In the genomic region with DNA sequence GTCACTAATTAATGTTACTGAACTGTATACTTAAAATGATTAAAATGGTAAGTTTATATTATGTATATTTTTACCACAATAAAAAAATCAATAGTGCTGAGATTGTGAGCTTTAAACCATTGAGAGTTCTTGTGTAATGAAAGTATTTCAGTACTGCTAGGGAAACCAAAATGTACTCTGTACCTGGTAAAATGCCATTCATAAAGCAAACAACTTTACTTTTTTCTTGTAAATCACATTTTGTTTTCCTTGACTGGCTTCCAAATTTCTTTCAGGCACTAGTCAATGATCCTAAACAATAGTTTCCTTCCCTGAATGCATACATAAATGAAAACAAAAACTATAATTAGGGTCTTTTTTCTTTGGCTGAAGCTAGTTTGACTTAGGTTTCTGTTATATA, we compare ENCODE assay signal across 21 cellular contexts. TPM values are rescaled to one million over a fixed set of nuclear protein-coding genes. Genes with fewer than 3 reads are reported as not detected.
DNase-seq lines count a peak whose midpoint lies in the region; ATAC-seq, FAIRE-seq and TF ChIP-seq lines count a peak whose summit lies in the region.
"Had no signal": no experiment of that assay in that cellular context is flagged by ENCODE, and none has a peak within 500 bp of the region (broad histone marks: within the 10 kb centered on the region; RNA-seq: fewer than 3 reads in every experiment).

No MANE protein-coding gene starts in this region.

- no peak overlapping the region for H3K4me2 ChIP-seq in PC-3 (ENCODE audit: low read length)
- H3K4me2 ChIP-seq: BLaER1 treated with 17β-estradiol and CSF1 and Interleukin-3, amounts not matched to agents 10 nM and 100 nM; PC-9 had no signal

- H3F3A ChIP-seq in PC-3 (ENCODE audit: low read length, unreplicated experiment) = no peaks in the 10 kb centered on the region

- DNase-seq in PC-3 = peak; percentile 35
- DNase-seq in lower lobe of right lung = no peak
- no peak for DNase-seq in CD8-positive, alpha-beta T cell
- no peak for DNase-seq in left ventricle myocardium inferior
- DNase-seq: GF-D8, Karpas-422, MM.1S, NCI-H1092 treated with DMSO at 0.1 percent for 48 hours, NCI-H1694, NCI-H2107, NCI-H345, NCI-H526, PC-9 had no signal

- peaks cover 12% of the 10 kb centered on the region for H3K27me3 Mint-ChIP-seq in CD8-positive, alpha-beta T cell (ENCODE audit: low read depth)

- ATAC-seq in PC-3 (peak; percentile 81), lower lobe of right lung (peak in 1 of 2 donors; percentile 87), HG02678 (IDR thresholded peaks at IDR 0.05; ENCODE audit: unreplicated experiment) (no peak), HG03280 (IDR thresholded peaks at IDR 0.05; ENCODE audit: unreplicated experiment) (no peak)
- ATAC-seq in CD8-positive, alpha-beta T cell = no peak

- H4K20me1 ChIP-seq in PC-3 (ENCODE audit: low read length) = no peaks in the 10 kb centered on the region
- H4K20me1 ChIP-seq: BLaER1 treated with 17β-estradiol and CSF1 and Interleukin-3, amounts not matched to agents 10 nM and 100 nM had no signal

- H3K9me3 Mint-ChIP-seq in CD8-positive, alpha-beta T cell = no peaks in the 10 kb centered on the region

- H3K9me3 ChIP-seq in PC-3 (ENCODE audit: low read length) (no peaks in the 10 kb centered on the region), lower lobe of right lung (no peaks in the 10 kb centered on the region), left ventricle myocardium inferior (replicated peaks) (no peaks in the 10 kb centered on the region)
- H3K9me3 ChIP-seq in CD8-positive, alpha-beta T cell (ENCODE audit: low read length) = no peaks in the 10 kb centered on the region
- H3K9me3 ChIP-seq: BLaER1 treated with 17β-estradiol and CSF1 and Interleukin-3, amounts not matched to agents 10 nM and 100 nM; SJSA1 had no signal

- no peak overlapping the region for H3K4me3 Mint-ChIP-seq in CD8-positive, alpha-beta T cell

- H3K27ac Mint-ChIP-seq in CD8-positive, alpha-beta T cell = no peak overlapping the region

- TF ChIP-seq CTCF in 22Rv1 (IDR thresholded peaks at IDR 0.05) (no peak), PC-3 (conservative IDR thresholded peaks at IDR 0.05; ENCODE audit: low read depth, low read length) (no peak), lower lobe of right lung (IDR thresholded peaks at IDR 0.05) (no peak), left ventricle myocardium inferior (IDR thresholded peaks at IDR 0.05; ENCODE audit: borderline replicate concordance) (no peak)
- TF ChIP-seq CTCF in CD8-positive, alpha-beta T cell (IDR thresholded peaks at IDR 0.05) = no peak

- H3K79me2 ChIP-seq in PC-3 (ENCODE audit: low read length) = no peaks in the 10 kb centered on the region

- no peaks in the 10 kb centered on the region for H3K4me1 Mint-ChIP-seq in CD8-positive, alpha-beta T cell (ENCODE audit: low read depth)

- BruUV-seq in PC-3 (replicated peaks; lab: Mats Ljungman, UMichigan) = no TSS peak

- H3K4me1 ChIP-seq in PC-3 (ENCODE audit: insufficient read depth, low read length) = peaks cover 12% of the 10 kb centered on the region
- H3K4me1 ChIP-seq in lower lobe of right lung = no peaks in the 10 kb centered on the region
- no peaks in the 10 kb centered on the region for H3K4me1 ChIP-seq in CD8-positive, alpha-beta T cell (ENCODE audit: insufficient read depth, low read length)
- no peaks in the 10 kb centered on the region for H3K4me1 ChIP-seq in left ventricle myocardium inferior
- H3K4me1 ChIP-seq: BLaER1 treated with 17β-estradiol and CSF1 and Interleukin-3, amounts not matched to agents 10 nM and 100 nM; SJSA1 had no signal

- no peaks in the 10 kb centered on the region for H3K9me2 ChIP-seq in PC-3 (replicated peaks; ENCODE audit: low read length)

- H3K27ac ChIP-seq in 22Rv1 (peak overlapping the region; percentile 5; the same call in 1 of the 2 replicates), PC-3 (ENCODE audit: low read length) (no peak overlapping the region), lower lobe of right lung (peak overlapping the region; percentile 31), left ventricle myocardium inferior (replicated peaks) (no peak overlapping the region)
- no peak overlapping the region for H3K27ac ChIP-seq in CD8-positive, alpha-beta T cell (ENCODE audit: low read depth, low read length)
- H3K27ac ChIP-seq: BLaER1 treated with 17β-estradiol and CSF1 and Interleukin-3, amounts not matched to agents 10 nM and 100 nM; PC-9; SJSA1 had no signal

- intact Hi-C loops in PC-3 (cut with micrococcal nuclease) = no loop called here
- intact Hi-C loops in lower lobe of right lung (cut with DNase I) = no loop called here
- intact Hi-C loops in CD8-positive, alpha-beta T cell (cut with DNase I, micrococcal nuclease) = no loop called here
- intact Hi-C loops in left ventricle myocardium inferior (cut with micrococcal nuclease) = no loop called here

- H3K4me3 ChIP-seq in PC-3 (ENCODE audit: low read length) (no peak overlapping the region), lower lobe of right lung (no peak overlapping the region), left ventricle myocardium inferior (no peak overlapping the region)
- H3K4me3 ChIP-seq in CD8-positive, alpha-beta T cell (ENCODE audit: low read depth, low read length) = no peak overlapping the region
- H3K4me3 ChIP-seq: BLaER1 treated with 17β-estradiol and CSF1 and Interleukin-3, amounts not matched to agents 10 nM and 100 nM; PC-9; SJSA1 had no signal

- FAIRE-seq in endometrium (lab: Jason Lieb, UNC) = peak; percentile 64
- FAIRE-seq: GM12891, GM18507 had no signal

- H3K27me3 ChIP-seq in PC-3 (ENCODE audit: low read length) = no peaks in the 10 kb centered on the region
- H3K27me3 ChIP-seq in lower lobe of right lung (ENCODE audit: low read depth) = no peaks in the 10 kb centered on the region
- no peaks in the 10 kb centered on the region for H3K27me3 ChIP-seq in CD8-positive, alpha-beta T cell (ENCODE audit: insufficient read depth, low read length)
- H3K27me3 ChIP-seq in left ventricle myocardium inferior (ENCODE audit: low read depth) = no peaks in the 10 kb centered on the region
- H3K27me3 ChIP-seq: BLaER1 treated with 17β-estradiol and CSF1 and Interleukin-3, amounts not matched to agents 10 nM and 100 nM; SJSA1 had no signal

- no peak overlapping the region for H3K9ac ChIP-seq in PC-3 (ENCODE audit: low read length)
- H3K9ac ChIP-seq: BLaER1 treated with 17β-estradiol and CSF1 and Interleukin-3, amounts not matched to agents 10 nM and 100 nM had no signal

- H3K36me3 Mint-ChIP-seq in CD8-positive, alpha-beta T cell = no peaks in the 10 kb centered on the region

- H2AFZ ChIP-seq in PC-3 (ENCODE audit: low read length) = no peak overlapping the region
- H2AFZ ChIP-seq: PC-9 had no signal

- no peaks in the 10 kb centered on the region for H3K36me3 ChIP-seq in PC-3 (ENCODE audit: low read depth, low read length)
- no peaks in the 10 kb centered on the region for H3K36me3 ChIP-seq in lower lobe of right lung
- no peaks in the 10 kb centered on the region for H3K36me3 ChIP-seq in CD8-positive, alpha-beta T cell (ENCODE audit: insufficient read depth, low read length)
- no peaks in the 10 kb centered on the region for H3K36me3 ChIP-seq in left ventricle myocardium inferior
- H3K36me3 ChIP-seq: BLaER1 treated with 17β-estradiol and CSF1 and Interleukin-3, amounts not matched to agents 10 nM and 100 nM; SJSA1 had no signal

- CTCF ChIA-PET in PC-3 (lab: Charles Lee) = no interaction called here
- CTCF ChIA-PET in CD8-positive, alpha-beta T cell (lab: Charles Lee) = interaction anchor here (1.5 kb wide), 1 partner anchor 11 kb away, joined by 5 read pairs; no protein-coding TSS in a partner anchor

- POLR2A ChIA-PET in PC-3 (lab: Charles Lee; ENCODE audit: unreplicated experiment) = interaction anchor here (0.7 kb wide), 1 partner anchor 90 kb away, joined by 5 read pairs; no protein-coding TSS in a partner anchor
- POLR2A ChIA-PET in CD8-positive, alpha-beta T cell (lab: Charles Lee) = no interaction called here

RNA-seq across cellular contexts. Expression of a gene that starts 29.4 kb away (rescaled TPM):
- total RNA-seq in PC-3 (2014; rRNA removed) = 47.4 and 47.5 TPM in 2 replicates
- 15.2 TPM for total RNA-seq in lower lobe of right lung
- 10 to 100 TPM; 42.9 to 49.2 TPM for total RNA-seq in CD8-positive, alpha-beta T cell
- 10.7 TPM for total RNA-seq in left ventricle myocardium inferior

RNA-seq across cellular contexts. Expression of a gene that starts 38.8 kb away (rescaled TPM):
- 39.6 and 40.3 TPM in 2 replicates for total RNA-seq in PC-3 (2014; rRNA removed)
- total RNA-seq in lower lobe of right lung = 140 TPM
- total RNA-seq in CD8-positive, alpha-beta T cell = under 1 TPM; 0.14 to 0.47 TPM
- 76.8 TPM for total RNA-seq in left ventricle myocardium inferior

Comparison
In these comparisons a context has a peak if more than half of its experiments do, and no peak if none do; other contexts are left out.
1. H3K27ac ChIP-seq: peak in 22Rv1 (single experiment) and lower lobe of right lung (single experiment); none in PC-3 (single experiment), CD8-positive, alpha-beta T cell (single experiment) and left ventricle myocardium inferior (single experiment).
2. RNA of a gene that starts 38.8 kb away (total RNA-seq): 140 TPM in lower lobe of right lung (single experiment), 76.8 TPM in left ventricle myocardium inferior (single experiment) and 39.6 to 40.3 TPM in PC-3; 0.14 to 0.47 TPM in CD8-positive, alpha-beta T cell; every median in the first group is over 10 times any median in the second.